ENCODE assay signal across 1 cellular context in genomic region chr17:68205251-68205807, GRCh38.
TF ChIP-seq lines count a peak whose summit lies in the region.

No MANE protein-coding gene starts in this region.

TF ChIP-seq in HepG2, 621 proteins besides CTCF, POLR2A, EP300 and RAD21 (continued from another document and continues in another):
- peak; percentile 63 for TF ChIP-seq DMAP1 (CRISPR knock-in tag; IDR thresholded peaks at IDR 0.05)
- TF ChIP-seq, protein P1, sequence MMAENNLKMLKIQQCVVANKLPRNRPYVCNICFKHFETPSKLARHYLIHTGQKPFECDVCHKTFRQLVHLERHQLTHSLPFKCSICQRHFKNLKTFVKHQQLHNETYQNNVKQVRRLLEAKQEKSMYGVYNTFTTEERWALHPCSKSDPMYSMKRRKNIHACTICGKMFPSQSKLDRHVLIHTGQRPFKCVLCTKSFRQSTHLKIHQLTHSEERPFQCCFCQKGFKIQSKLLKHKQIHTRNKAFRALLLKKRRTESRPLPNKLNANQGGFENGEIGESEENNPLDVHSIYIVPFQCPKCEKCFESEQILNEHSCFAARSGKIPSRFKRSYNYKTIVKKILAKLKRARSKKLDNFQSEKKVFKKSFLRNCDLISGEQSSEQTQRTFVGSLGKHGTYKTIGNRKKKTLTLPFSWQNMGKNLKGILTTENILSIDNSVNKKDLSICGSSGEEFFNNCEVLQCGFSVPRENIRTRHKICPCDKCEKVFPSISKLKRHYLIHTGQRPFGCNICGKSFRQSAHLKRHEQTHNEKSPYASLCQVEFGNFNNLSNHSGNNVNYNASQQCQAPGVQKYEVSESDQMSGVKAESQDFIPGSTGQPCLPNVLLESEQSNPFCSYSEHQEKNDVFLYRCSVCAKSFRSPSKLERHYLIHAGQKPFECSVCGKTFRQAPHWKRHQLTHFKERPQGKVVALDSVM (CRISPR knock-in tag; IDR thresholded peaks at IDR 0.05), result peak; percentile 64
- TF ChIP-seq ZNF274 (CRISPR knock-in tag; IDR thresholded peaks at IDR 0.05), result peak; percentile 64
- TF ChIP-seq, protein P2, sequence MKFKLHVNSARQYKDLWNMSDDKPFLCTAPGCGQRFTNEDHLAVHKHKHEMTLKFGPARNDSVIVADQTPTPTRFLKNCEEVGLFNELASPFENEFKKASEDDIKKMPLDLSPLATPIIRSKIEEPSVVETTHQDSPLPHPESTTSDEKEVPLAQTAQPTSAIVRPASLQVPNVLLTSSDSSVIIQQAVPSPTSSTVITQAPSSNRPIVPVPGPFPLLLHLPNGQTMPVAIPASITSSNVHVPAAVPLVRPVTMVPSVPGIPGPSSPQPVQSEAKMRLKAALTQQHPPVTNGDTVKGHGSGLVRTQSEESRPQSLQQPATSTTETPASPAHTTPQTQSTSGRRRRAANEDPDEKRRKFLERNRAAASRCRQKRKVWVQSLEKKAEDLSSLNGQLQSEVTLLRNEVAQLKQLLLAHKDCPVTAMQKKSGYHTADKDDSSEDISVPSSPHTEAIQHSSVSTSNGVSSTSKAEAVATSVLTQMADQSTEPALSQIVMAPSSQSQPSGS (CRISPR knock-in tag; IDR thresholded peaks at IDR 0.05), result peak; percentile 55; the same call in 1 of the 2 replicates
- no peak for TF ChIP-seq HIVEP1 (CRISPR knock-in tag; IDR thresholded peaks at IDR 0.05)
- TF ChIP-seq TFE3 (CRISPR knock-in tag; IDR thresholded peaks at IDR 0.05), result peak; percentile 92
- peak; percentile 54; the same call in 1 of the 2 replicates for TF ChIP-seq HMG20B (CRISPR knock-in tag; conservative IDR thresholded peaks at IDR 0.05)
- TF ChIP-seq NCOA5 (CRISPR knock-in tag; IDR thresholded peaks at IDR 0.05), result no peak
- TF ChIP-seq, protein P3, sequence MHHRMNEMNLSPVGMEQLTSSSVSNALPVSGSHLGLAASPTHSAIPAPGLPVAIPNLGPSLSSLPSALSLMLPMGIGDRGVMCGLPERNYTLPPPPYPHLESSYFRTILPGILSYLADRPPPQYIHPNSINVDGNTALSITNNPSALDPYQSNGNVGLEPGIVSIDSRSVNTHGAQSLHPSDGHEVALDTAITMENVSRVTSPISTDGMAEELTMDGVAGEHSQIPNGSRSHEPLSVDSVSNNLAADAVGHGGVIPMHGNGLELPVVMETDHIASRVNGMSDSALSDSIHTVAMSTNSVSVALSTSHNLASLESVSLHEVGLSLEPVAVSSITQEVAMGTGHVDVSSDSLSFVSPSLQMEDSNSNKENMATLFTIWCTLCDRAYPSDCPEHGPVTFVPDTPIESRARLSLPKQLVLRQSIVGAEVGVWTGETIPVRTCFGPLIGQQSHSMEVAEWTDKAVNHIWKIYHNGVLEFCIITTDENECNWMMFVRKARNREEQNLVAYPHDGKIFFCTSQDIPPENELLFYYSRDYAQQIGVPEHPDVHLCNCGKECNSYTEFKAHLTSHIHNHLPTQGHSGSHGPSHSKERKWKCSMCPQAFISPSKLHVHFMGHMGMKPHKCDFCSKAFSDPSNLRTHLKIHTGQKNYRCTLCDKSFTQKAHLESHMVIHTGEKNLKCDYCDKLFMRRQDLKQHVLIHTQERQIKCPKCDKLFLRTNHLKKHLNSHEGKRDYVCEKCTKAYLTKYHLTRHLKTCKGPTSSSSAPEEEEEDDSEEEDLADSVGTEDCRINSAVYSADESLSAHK (CRISPR knock-in tag; IDR thresholded peaks at IDR 0.05; ENCODE audit: borderline replicate concordance), result no peak
- TF ChIP-seq ZBTB44 (CRISPR knock-in tag; IDR thresholded peaks at IDR 0.05), result no peak
- TF ChIP-seq CAMTA2 (CRISPR knock-in tag; IDR thresholded peaks at IDR 0.05; ENCODE audit: borderline replicate concordance), result peak; percentile 61; the same call in 1 of the 2 replicates
- TF ChIP-seq ZNF224 (CRISPR knock-in tag; IDR thresholded peaks at IDR 0.05), result no peak
- TF ChIP-seq, protein P4, sequence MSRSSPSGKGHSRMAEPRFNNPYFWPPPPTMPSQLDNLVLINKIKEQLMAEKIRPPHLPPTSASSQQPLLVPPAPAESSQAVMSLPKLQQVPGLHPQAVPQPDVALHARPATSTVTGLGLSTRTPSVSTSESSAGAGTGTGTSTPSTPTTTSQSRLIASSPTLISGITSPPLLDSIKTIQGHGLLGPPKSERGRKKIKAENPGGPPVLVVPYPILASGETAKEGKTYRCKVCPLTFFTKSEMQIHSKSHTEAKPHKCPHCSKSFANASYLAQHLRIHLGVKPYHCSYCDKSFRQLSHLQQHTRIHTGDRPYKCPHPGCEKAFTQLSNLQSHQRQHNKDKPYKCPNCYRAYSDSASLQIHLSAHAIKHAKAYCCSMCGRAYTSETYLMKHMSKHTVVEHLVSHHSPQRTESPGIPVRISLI (CRISPR knock-in tag; IDR thresholded peaks at IDR 0.05; ENCODE audit: borderline replicate concordance), result no peak
- TF ChIP-seq TCF12 (IDR thresholded peaks at IDR 0.05), result no peak
- TF ChIP-seq TCF12 (CRISPR knock-in tag; IDR thresholded peaks at IDR 0.05), result no peak; the same call in 1 of the 2 replicates
- peak; percentile 90 for TF ChIP-seq BORCS8-MEF2B (CRISPR knock-in tag; IDR thresholded peaks at IDR 0.05)
- TF ChIP-seq GFI1 (CRISPR knock-in tag; IDR thresholded peaks at IDR 0.05; ENCODE audit: borderline replicate concordance), result peak; percentile 80; the same call in 1 of the 2 replicates
- TF ChIP-seq NKX3-1 (CRISPR knock-in tag; IDR thresholded peaks at IDR 0.05), result peak; percentile 86; the same call in 1 of the 2 replicates
- TF ChIP-seq RARA (CRISPR knock-in tag; IDR thresholded peaks at IDR 0.05), result 0 out of 2 replicates have a peak, but pooled peaks have one; percentile 39
- no peak for TF ChIP-seq ZUFSP (CRISPR knock-in tag; IDR thresholded peaks at IDR 0.05; ENCODE audit: borderline replicate concordance)
- TF ChIP-seq ZNF333 (CRISPR knock-in tag; IDR thresholded peaks at IDR 0.05; ENCODE audit: borderline replicate concordance), result no peak
- no peak for TF ChIP-seq ZNF256 (CRISPR knock-in tag; conservative IDR thresholded peaks at IDR 0.05)
- TF ChIP-seq, protein P5, sequence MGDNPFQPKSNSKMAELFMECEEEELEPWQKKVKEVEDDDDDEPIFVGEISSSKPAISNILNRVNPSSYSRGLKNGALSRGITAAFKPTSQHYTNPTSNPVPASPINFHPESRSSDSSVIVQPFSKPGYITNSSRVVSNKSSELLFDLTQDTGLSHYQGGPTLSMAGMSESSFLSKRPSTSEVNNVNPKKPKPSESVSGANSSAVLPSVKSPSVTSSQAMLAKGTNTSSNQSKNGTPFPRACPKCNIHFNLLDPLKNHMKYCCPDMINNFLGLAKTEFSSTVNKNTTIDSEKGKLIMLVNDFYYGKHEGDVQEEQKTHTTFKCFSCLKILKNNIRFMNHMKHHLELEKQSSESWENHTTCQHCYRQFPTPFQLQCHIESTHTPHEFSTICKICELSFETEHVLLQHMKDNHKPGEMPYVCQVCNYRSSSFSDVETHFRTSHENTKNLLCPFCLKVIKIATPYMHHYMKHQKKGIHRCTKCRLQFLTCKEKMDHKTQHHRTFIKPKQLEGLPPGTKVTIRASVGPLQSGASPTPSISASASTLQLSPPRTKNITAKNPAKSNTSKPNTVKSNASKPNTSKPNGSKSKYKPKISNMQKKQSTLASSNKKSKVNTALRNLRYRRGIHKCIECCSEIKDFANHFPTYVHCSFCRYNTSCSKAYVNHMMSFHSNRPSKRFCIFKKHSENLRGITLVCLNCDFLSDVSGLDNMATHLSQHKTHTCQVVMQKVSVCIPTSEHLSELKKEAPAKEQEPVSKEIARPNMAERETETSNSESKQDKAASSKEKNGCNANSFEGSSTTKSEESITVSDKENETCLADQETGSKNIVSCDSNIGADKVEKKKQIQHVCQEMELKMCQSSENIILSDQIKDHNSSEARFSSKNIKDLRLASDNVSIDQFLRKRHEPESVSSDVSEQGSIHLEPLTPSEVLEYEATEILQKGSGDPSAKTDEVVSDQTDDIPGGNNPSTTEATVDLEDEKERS (CRISPR knock-in tag; IDR thresholded peaks at IDR 0.05), result no peak; the same call in 1 of the 2 replicates
- TF ChIP-seq ISL2 (CRISPR knock-in tag; IDR thresholded peaks at IDR 0.05), result peak; percentile 39
- TF ChIP-seq ZNF530 (CRISPR knock-in tag; IDR thresholded peaks at IDR 0.05; ENCODE audit: low read depth), result no peak
- peak; percentile 65 for TF ChIP-seq STAG1 (CRISPR knock-in tag; IDR thresholded peaks at IDR 0.05)
- TF ChIP-seq CCDC6 (CRISPR knock-in tag; IDR thresholded peaks at IDR 0.05), result peak; percentile 82; the same call in 1 of the 2 replicates
- TF ChIP-seq ARNT (IDR thresholded peaks at IDR 0.05), result no peak
- TF ChIP-seq KDM6A (CRISPR knock-in tag; IDR thresholded peaks at IDR 0.05; ENCODE audit: low read depth), result no peak
- 0 out of 2 replicates have a peak, but pooled peaks have one; percentile 63 for TF ChIP-seq ETV6 (CRISPR knock-in tag; conservative IDR thresholded peaks at IDR 0.05)
- TF ChIP-seq SOX6 (IDR thresholded peaks at IDR 0.05), result no peak
- peak; percentile 40; the same call in 1 of the 2 replicates for TF ChIP-seq SOX6 (CRISPR knock-in tag; IDR thresholded peaks at IDR 0.05)
- TF ChIP-seq MIER2 (CRISPR knock-in tag; IDR thresholded peaks at IDR 0.05), result peak; percentile 21; the same call in 1 of the 2 replicates
- TF ChIP-seq, protein P6, sequence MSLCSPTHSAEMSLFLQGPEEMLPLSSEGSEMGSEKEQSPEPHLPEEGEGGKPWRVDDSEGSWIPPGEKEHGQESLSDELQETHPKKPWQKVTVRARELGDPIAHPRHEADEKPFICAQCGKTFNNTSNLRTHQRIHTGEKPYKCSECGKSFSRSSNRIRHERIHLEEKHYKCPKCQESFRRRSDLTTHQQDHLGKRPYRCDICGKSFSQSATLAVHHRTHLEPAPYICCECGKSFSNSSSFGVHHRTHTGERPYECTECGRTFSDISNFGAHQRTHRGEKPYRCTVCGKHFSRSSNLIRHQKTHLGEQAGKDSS (CRISPR knock-in tag; IDR thresholded peaks at IDR 0.05; ENCODE audit: borderline replicate concordance, low read depth), result peak; percentile 81; the same call in 1 of the 2 replicates
- TF ChIP-seq ZBTB20 (CRISPR knock-in tag; IDR thresholded peaks at IDR 0.05; ENCODE audit: borderline replicate concordance, low read depth), result no peak; the same call in 1 of the 2 replicates
- TF ChIP-seq, protein P7, sequence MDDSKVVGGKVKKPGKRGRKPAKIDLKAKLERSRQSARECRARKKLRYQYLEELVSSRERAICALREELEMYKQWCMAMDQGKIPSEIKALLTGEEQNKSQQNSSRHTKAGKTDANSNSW (CRISPR knock-in tag; IDR thresholded peaks at IDR 0.05; ENCODE audit: borderline replicate concordance), result no peak
- TF ChIP-seq, protein P8, sequence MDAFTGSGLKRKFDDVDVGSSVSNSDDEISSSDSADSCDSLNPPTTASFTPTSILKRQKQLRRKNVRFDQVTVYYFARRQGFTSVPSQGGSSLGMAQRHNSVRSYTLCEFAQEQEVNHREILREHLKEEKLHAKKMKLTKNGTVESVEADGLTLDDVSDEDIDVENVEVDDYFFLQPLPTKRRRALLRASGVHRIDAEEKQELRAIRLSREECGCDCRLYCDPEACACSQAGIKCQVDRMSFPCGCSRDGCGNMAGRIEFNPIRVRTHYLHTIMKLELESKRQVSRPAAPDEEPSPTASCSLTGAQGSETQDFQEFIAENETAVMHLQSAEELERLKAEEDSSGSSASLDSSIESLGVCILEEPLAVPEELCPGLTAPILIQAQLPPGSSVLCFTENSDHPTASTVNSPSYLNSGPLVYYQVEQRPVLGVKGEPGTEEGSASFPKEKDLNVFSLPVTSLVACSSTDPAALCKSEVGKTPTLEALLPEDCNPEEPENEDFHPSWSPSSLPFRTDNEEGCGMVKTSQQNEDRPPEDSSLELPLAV (CRISPR knock-in tag; conservative IDR thresholded peaks at IDR 0.05; ENCODE audit: low read depth), result no peak
- TF ChIP-seq ONECUT2 (CRISPR knock-in tag; IDR thresholded peaks at IDR 0.05), result no peak
- TF ChIP-seq DNMT1 (CRISPR knock-in tag; IDR thresholded peaks at IDR 0.05), result peak; percentile 75
- TF ChIP-seq ZNF788 (CRISPR knock-in tag; IDR thresholded peaks at IDR 0.05; ENCODE audit: borderline replicate concordance), result peak; percentile 91; the same call in 1 of the 2 replicates
- peak; percentile 64 for TF ChIP-seq SKI (IDR thresholded peaks at IDR 0.05; ENCODE audit: partially characterized antibody)
- TF ChIP-seq XRCC5 (optimal IDR thresholded peaks at IDR 0.05; ENCODE audit: low read length), result peak; percentile 100
- 0 out of 2 replicates have a peak, but pooled peaks have one; percentile 29 for TF ChIP-seq TOE1 (CRISPR knock-in tag; IDR thresholded peaks at IDR 0.05)
